20 cellular contexts compared by ENCODE assay signal in genomic region chr18:13587001-13587400, GRCh38.
DNase-seq lines count a peak whose midpoint lies in the region; ATAC-seq, FAIRE-seq and TF ChIP-seq lines count a peak whose summit lies in the region.
"Had no signal": no experiment of that assay in that cellular context is flagged by ENCODE, and none has a peak within 500 bp of the region (broad histone marks: within the 10 kb centered on the region; RNA-seq: fewer than 3 reads in every experiment).

No MANE protein-coding gene starts in this region.

- H3K36me3 ChIP-seq in DOHH2 (ENCODE audit: control insufficient read depth, low read length) (no peaks in the 10 kb centered on the region), pancreas (no peaks in the 10 kb centered on the region)
- H3K36me3 ChIP-seq: stomach had no signal

- peaks cover 0 to 5% (median 0%) of the 10 kb centered on the region in 3 donors for H3K27me3 Mint-ChIP-seq in CD14-positive monocyte (ENCODE audit: low read depth in 3 of 3)
- peaks cover 2% of the 10 kb centered on the region for H3K27me3 Mint-ChIP-seq in dendritic cell treated with granulocyte-macrophage colony-stimulating factor and Interleukin-4, amounts not matched to agents 40 ng/mL and 50 ng/mL, for 4 days
- H3K27me3 Mint-ChIP-seq: progenitor cell of endocrine pancreas had no signal

- H3K9me3 Mint-ChIP-seq in CD14-positive monocyte: peaks cover 0 to 3% (median 0%) of the 10 kb centered on the region in 7 donors
- H3K9me3 Mint-ChIP-seq in dendritic cell treated with granulocyte-macrophage colony-stimulating factor and Interleukin-4, amounts not matched to agents 40 ng/mL and 50 ng/mL, for 4 days: no peaks in the 10 kb centered on the region

- 89 to 93% methylated on average over 1 of the region's 1 CpG for WGBS in pancreas, 2 donors

- H3K9me2 ChIP-seq in DOHH2 (replicated peaks; ENCODE audit: control insufficient read depth, low read length): no peaks in the 10 kb centered on the region

- peak overlapping the region in 6 of 7 donors; percentile 34 to 98 (median 94) for H3K27ac Mint-ChIP-seq in CD14-positive monocyte
- H3K27ac Mint-ChIP-seq in dendritic cell treated with granulocyte-macrophage colony-stimulating factor and Interleukin-4, amounts not matched to agents 40 ng/mL and 50 ng/mL, for 4 days: peak overlapping the region; percentile 73
- H3K27ac Mint-ChIP-seq: progenitor cell of endocrine pancreas had no signal

- peak overlapping the region; percentile 62 for H3K4me2 ChIP-seq in DOHH2 (ENCODE audit: low read length)

- peaks cover 12 to 15% of the 10 kb centered on the region in 2 donors for H3K36me3 Mint-ChIP-seq in CD14-positive monocyte
- H3K36me3 Mint-ChIP-seq in dendritic cell treated with granulocyte-macrophage colony-stimulating factor and Interleukin-4, amounts not matched to agents 40 ng/mL and 50 ng/mL, for 4 days (ENCODE audit: low read depth): peaks cover 10% of the 10 kb centered on the region

- no peak overlapping the region for H3K4me3 ChIP-seq in DOHH2 (ENCODE audit: low read length)
- no peak overlapping the region for H3K4me3 ChIP-seq in pancreas
- H3K4me3 ChIP-seq: K562, stomach had no signal

- no peak for ATAC-seq in pancreas
- ATAC-seq in HG03354 (IDR thresholded peaks at IDR 0.05; ENCODE audit: poor library complexity, severe bottlenecking, unreplicated experiment): no peak
- ATAC-seq: K562, left lobe of liver, Panc1 had no signal

- no peak for FAIRE-seq in pancreas (lab: Jason Lieb, UNC)
- FAIRE-seq: K562 had no signal

- H3K27ac ChIP-seq in DOHH2 (ENCODE audit: low read depth, low read length) (0 out of 2 replicates have a peak overlapping the region, but pooled peaks have one; percentile 89), pancreas (no peak overlapping the region)
- H3K27ac ChIP-seq: epithelial cell of prostate, stomach had no signal

- no peak for TF ChIP-seq CTCF in CD14-positive monocyte (IDR thresholded peaks at IDR 0.05)
- TF ChIP-seq CTCF in DOHH2 (IDR thresholded peaks at IDR 0.05; ENCODE audit: low read depth, low read length, poor library complexity, severe bottlenecking): no peak
- no peak for TF ChIP-seq CTCF in pancreas (IDR thresholded peaks at IDR 0.05)

- H3K27me3 ChIP-seq in DOHH2 (ENCODE audit: control insufficient read depth, low read length): no peaks in the 10 kb centered on the region
- no peaks in the 10 kb centered on the region for H3K27me3 ChIP-seq in pancreas
- H3K27me3 ChIP-seq: stomach had no signal

- no peak overlapping the region for H3K4me3 Mint-ChIP-seq in CD14-positive monocyte
- H3K4me3 Mint-ChIP-seq in dendritic cell treated with granulocyte-macrophage colony-stimulating factor and Interleukin-4, amounts not matched to agents 40 ng/mL and 50 ng/mL, for 4 days: no peak overlapping the region

- peaks cover 66% of the 10 kb centered on the region for H3K4me1 Mint-ChIP-seq in CD14-positive monocyte
- peaks cover 91% of the 10 kb centered on the region for H3K4me1 Mint-ChIP-seq in dendritic cell treated with granulocyte-macrophage colony-stimulating factor and Interleukin-4, amounts not matched to agents 40 ng/mL and 50 ng/mL, for 4 days (ENCODE audit: low read depth)

- H3K9me3 ChIP-seq in DOHH2 (ENCODE audit: control insufficient read depth, insufficient read depth, low read length): no peaks in the 10 kb centered on the region
- H3K9me3 ChIP-seq in pancreas: no peaks in the 10 kb centered on the region
- H3K9me3 ChIP-seq: stomach had no signal

- no peak for DNase-seq in CD14-positive monocyte (ENCODE audit: low spot score)
- DNase-seq in RPMI8226: peak; percentile 68
- no peak for DNase-seq in pancreas
- no peak for DNase-seq in NAMALWA (ENCODE audit: low spot score)
- no peak for DNase-seq in A172 (ENCODE audit: low spot score)
- DNase-seq: aorta, caudate nucleus, NCI-H1694 treated with DMSO at 0.1 percent for 48 hours, NCI-H345, stomach, T-helper 9 cell, trophoblast cell had no signal

- no peaks in the 10 kb centered on the region for H3K79me2 ChIP-seq in DOHH2 (ENCODE audit: control insufficient read depth, low read length)

- intact Hi-C loops in CD14-positive monocyte (cut with micrococcal nuclease): no loop called here
- intact Hi-C loops in dendritic cell treated with granulocyte-macrophage colony-stimulating factor and Interleukin-4, amounts not matched to agents 40 ng/mL and 50 ng/mL, for 4 days (cut with micrococcal nuclease): loop anchor here (5.0 kb wide), 1 partner anchor 35 kb away; no protein-coding TSS in a partner anchor
- intact Hi-C loops in pancreas (cut with DNase I): no loop called here

- H4K20me1 ChIP-seq in DOHH2 (ENCODE audit: control insufficient read depth, insufficient read depth, low read depth, low read length): no peaks in the 10 kb centered on the region

- peaks cover 20% of the 10 kb centered on the region for H3F3A ChIP-seq in DOHH2 (ENCODE audit: control insufficient read depth, insufficient read depth)

- peaks cover 70% of the 10 kb centered on the region for H3K4me1 ChIP-seq in DOHH2 (ENCODE audit: control insufficient read depth, low read length)
- H3K4me1 ChIP-seq in pancreas: no peaks in the 10 kb centered on the region
